In genomic region chr2:159074605-159075004, GRCh38 we compare ENCODE assay signal across 25 cellular contexts.
"Had no signal": no experiment of that assay in that cellular context is flagged by ENCODE, and none has a peak within 500 bp of the region (broad histone marks: within the 10 kb centered on the region; RNA-seq: fewer than 3 reads in every experiment).

No MANE protein-coding gene starts in this region.

- H3K36me3 Mint-ChIP-seq: naive thymus-derived CD8-positive, alpha-beta T cell; stimulated activated memory B cell treated with anti-CD40 and anti-IgM and Interleukin-4, amounts not matched to agents 10 μg/mL and 1 μg/mL and 100 μg/mL, for 72 hours had no signal

- H3K36me3 ChIP-seq: lower lobe of right lung, pancreas, right atrium auricular region, right lobe of liver, transverse colon, upper lobe of right lung had no signal

- H3K27me3 Mint-ChIP-seq: naive thymus-derived CD8-positive, alpha-beta T cell; stimulated activated memory B cell treated with anti-CD40 and anti-IgM and Interleukin-4, amounts not matched to agents 10 μg/mL and 1 μg/mL and 100 μg/mL, for 72 hours; stimulated activated naive CD8-positive, alpha-beta T cell treated with anti-CD3 and anti-CD28 coated beads, Interleukin-15, amount 100 ng/mL, for 72 hours had no signal

- H3K9me3 Mint-ChIP-seq: nephron; neural crest cell; stimulated activated memory B cell treated with anti-CD40 and anti-IgM and Interleukin-4, amounts not matched to agents 10 μg/mL and 1 μg/mL and 100 μg/mL, for 72 hours; stimulated activated naive CD8-positive, alpha-beta T cell treated with anti-CD3 and anti-CD28 coated beads, Interleukin-15, amount 100 ng/mL, for 72 hours had no signal

- H3K4me2 ChIP-seq: smooth muscle cell had no signal

- H3K4me1 ChIP-seq: pancreas, right lobe of liver had no signal

- H3K4me3 Mint-ChIP-seq: naive thymus-derived CD8-positive, alpha-beta T cell; nephron; neural crest cell; stimulated activated memory B cell treated with anti-CD40 and anti-IgM and Interleukin-4, amounts not matched to agents 10 μg/mL and 1 μg/mL and 100 μg/mL, for 72 hours; stimulated activated naive CD8-positive, alpha-beta T cell treated with anti-CD3 and anti-CD28 coated beads, Interleukin-15, amount 100 ng/mL, for 72 hours had no signal

- H3K4me1 Mint-ChIP-seq: naive thymus-derived CD8-positive, alpha-beta T cell; stimulated activated memory B cell treated with anti-CD40 and anti-IgM and Interleukin-4, amounts not matched to agents 10 μg/mL and 1 μg/mL and 100 μg/mL, for 72 hours; stimulated activated naive CD8-positive, alpha-beta T cell treated with anti-CD3 and anti-CD28 coated beads, Interleukin-15, amount 100 ng/mL, for 72 hours had no signal

- FAIRE-seq: pancreas, urothelium cell line had no signal

- H3K9me3 ChIP-seq: lower lobe of right lung, pancreas, right atrium auricular region, right lobe of liver, transverse colon, upper lobe of right lung had no signal

- H3K4me3 ChIP-seq: lower lobe of right lung, pancreas, right atrium auricular region, right lobe of liver, smooth muscle cell, transverse colon, upper lobe of right lung had no signal

- H3K27me3 ChIP-seq: pancreas, right atrium auricular region, right lobe of liver, transverse colon, upper lobe of right lung had no signal

- H3K27ac ChIP-seq: lower lobe of right lung, pancreas, right atrium auricular region, right lobe of liver, transverse colon, upper lobe of right lung had no signal

- H3K27ac Mint-ChIP-seq: naive thymus-derived CD8-positive, alpha-beta T cell; stimulated activated memory B cell treated with anti-CD40 and anti-IgM and Interleukin-4, amounts not matched to agents 10 μg/mL and 1 μg/mL and 100 μg/mL, for 72 hours; stimulated activated naive CD8-positive, alpha-beta T cell treated with anti-CD3 and anti-CD28 coated beads, Interleukin-15, amount 100 ng/mL, for 72 hours had no signal

- DNase-seq: hippocampal formation; kidney glomerular epithelial cell; left cardiac atrium; left ventricle myocardium superior; lower lobe of right lung; mammary epithelial cell; mesenchymal stem cell; naive thymus-derived CD8-positive, alpha-beta T cell; nucleus accumbens; pancreas; right lobe of liver; stimulated activated CD4-positive, alpha-beta T cell treated with anti-CD3 and anti-CD28 coated beads, Interleukin-1b, Interleukin-23, amount 100 ng/mL, for 48 hours; stimulated activated CD4-positive, alpha-beta T cell treated with anti-CD3 and anti-CD28 coated beads, Interleukin-2, amount 100 ng/mL, for 48 hours; stimulated activated CD4-positive, alpha-beta T cell treated with anti-CD3 and anti-CD28 coated beads, Interleukin-4, amount 100 ng/mL, for 4 hours; stimulated activated CD8-positive, alpha-beta memory T cell treated with anti-CD3 and anti-CD28 coated beads, Interleukin-4, amount 100 ng/mL, for 48 hours; stimulated activated naive CD4-positive, alpha-beta T cell treated with Interleukin-2 at 50 U/mL for 16 hours; stimulated activated naive CD8-positive, alpha-beta T cell treated with anti-CD3 and anti-CD28 coated beads, Interleukin-15, amount 100 ng/mL, for 72 hours; transverse colon; upper lobe of right lung had no signal
